In the genomic region with DNA sequence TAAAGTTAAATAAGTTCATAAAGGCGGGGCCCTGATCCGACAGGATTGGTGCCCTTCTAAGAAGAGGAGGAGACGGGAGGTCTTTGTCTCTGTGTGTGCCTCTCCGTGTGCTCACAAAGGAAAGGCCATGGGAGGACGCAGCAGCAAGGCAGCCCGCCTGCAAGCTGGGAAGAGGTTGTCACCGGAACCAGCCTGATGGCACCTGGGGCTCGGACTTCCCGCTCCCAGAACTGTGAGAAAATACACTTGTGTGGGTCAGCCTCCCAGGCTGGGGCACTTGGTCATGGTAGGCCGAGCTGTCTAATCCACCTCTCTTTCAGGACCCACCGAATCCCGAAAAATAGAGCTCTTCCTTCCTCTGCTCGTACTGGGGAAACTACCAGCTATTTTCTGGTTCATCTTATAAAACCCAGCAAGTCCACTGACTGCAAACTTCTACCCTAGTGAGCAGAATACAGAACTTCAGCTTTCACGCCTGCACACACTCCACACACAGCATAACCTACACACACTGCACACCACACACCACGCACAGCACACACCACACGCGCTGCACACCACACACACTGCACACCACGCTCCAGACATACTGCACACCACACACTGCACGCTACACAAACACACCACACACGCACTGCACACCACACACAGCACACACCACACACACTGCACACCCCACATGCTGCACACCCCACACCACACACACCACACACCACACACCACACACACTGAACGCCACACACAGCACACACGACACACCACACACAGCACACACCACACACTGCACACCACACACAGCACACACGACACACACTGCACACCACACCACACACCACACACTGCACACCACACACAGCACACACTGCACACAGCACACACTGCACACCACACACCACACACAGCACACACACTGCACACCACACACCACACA, we compare ENCODE assay signal across 16 cellular contexts. TPM values are rescaled to one million over a fixed set of nuclear protein-coding genes. Genes with fewer than 3 reads are reported as not detected.
DNase-seq lines count a peak whose midpoint lies in the region; ATAC-seq, FAIRE-seq and TF ChIP-seq lines count a peak whose summit lies in the region.
"Had no signal": no experiment of that assay in that cellular context is flagged by ENCODE, and none has a peak within 500 bp of the region (broad histone marks: within the 10 kb centered on the region; RNA-seq: fewer than 3 reads in every experiment).

No MANE protein-coding gene starts in this region.

- TF ChIP-seq CTCF in H9 (conservative IDR thresholded peaks at IDR 0.05) (no peak), IMR-90 (conservative IDR thresholded peaks at IDR 0.05; ENCODE audit: low read depth, low read length) (no peak), H1 (IDR thresholded peaks at IDR 0.05; ENCODE audit: control extremely low read depth in 1 of 3, insufficient read depth in 1 of 3, low read depth in 1 of 3, low read length in 3 of 3) (no peak)

- H3K27ac ChIP-seq in H9 (ENCODE audit: insufficient read length, low read depth, low read length) (no peak overlapping the region), IMR-90 (ENCODE audit: insufficient read depth, low read length) (no peak overlapping the region), H1 (ENCODE audit: low read depth, low read length) (0 out of 2 replicates have a peak overlapping the region, but pooled peaks have one; percentile 34), trophoblast cell (ENCODE audit: low read depth, low read length) (no peak overlapping the region)
- H3K27ac ChIP-seq: BLaER1, HL-60 had no signal

- no peak overlapping the region for H3K14ac ChIP-seq in H9 (ENCODE audit: insufficient read depth, low read length)
- H3K14ac ChIP-seq in IMR-90 (replicated peaks; ENCODE audit: low read depth, low read length): no peak overlapping the region
- H3K14ac ChIP-seq in H1 (ENCODE audit: insufficient read length): peak overlapping the region; percentile 43
- no peak overlapping the region for H3K14ac ChIP-seq in trophoblast cell (ENCODE audit: low read length)

- H2BK12ac ChIP-seq in H9 (ENCODE audit: insufficient read length, low read depth, low read length): no peak overlapping the region
- peak overlapping the region; percentile 80; the same call in 1 of the 2 replicates for H2BK12ac ChIP-seq in H1 (ENCODE audit: low read depth, low read length)
- H2BK12ac ChIP-seq in trophoblast cell (ENCODE audit: low read length): no peak overlapping the region

- H3K56ac ChIP-seq in H9 (ENCODE audit: insufficient read length, low read depth, low read length) (peak overlapping the region; percentile 6), IMR-90 (ENCODE audit: extremely low read depth, insufficient read depth, low read length) (no peak overlapping the region), H1 (replicated peaks; ENCODE audit: insufficient read length, low read depth, low read length) (peak overlapping the region; percentile 98)

- H3K23ac ChIP-seq in H9 (ENCODE audit: insufficient read length, low read depth, low read length) (no peak overlapping the region), IMR-90 (ENCODE audit: low read depth, low read length) (no peak overlapping the region), H1 (ENCODE audit: insufficient read length) (peak overlapping the region; percentile 99), trophoblast cell (ENCODE audit: low read length) (peak overlapping the region; percentile 64)

- TF ChIP-seq RAD21 in IMR-90 (IDR thresholded peaks at IDR 0.05; ENCODE audit: low read length): no peak
- TF ChIP-seq RAD21 in H1 (IDR thresholded peaks at IDR 0.05 in 1 of 2, conservative IDR thresholded peaks at IDR 0.05 in 1 of 2; ENCODE audit: low read depth in 2 of 2, low read length in 2 of 2): no peak

- dilution Hi-C loops in IMR-90 (cut with HindIII; ENCODE audit: low sequenced_read_pairs, unreplicated experiment): no loop called here

- H3K4me3 ChIP-seq in IMR-90 (ENCODE audit: insufficient read depth, low read depth, low read length) (no peak overlapping the region), H1 (ENCODE audit: extremely low read depth in 1 of 4, insufficient read depth in 2 of 4, low read depth in 3 of 4, low read length in 4 of 4) (no peak overlapping the region), trophoblast cell (ENCODE audit: low read depth, low read length) (peak overlapping the region; percentile 47)
- H3K4me3 ChIP-seq: BLaER1, MG63 had no signal

- ATAC-seq in IMR-90 (ENCODE audit: low read depth) (no peak), HG03432 (IDR thresholded peaks at IDR 0.05; ENCODE audit: unreplicated experiment) (no peak), GM19395 (IDR thresholded peaks at IDR 0.05; ENCODE audit: unreplicated experiment) (no peak)
- ATAC-seq: PC-3, SK-N-SH treated with all-trans-retinoic acid at 6 μM for 48 hours had no signal

- H3K9me3 ChIP-seq in H9 (ENCODE audit: control insufficient read depth, low read depth, low read length) (peaks cover 11% of the 10 kb centered on the region), IMR-90 (ENCODE audit: control insufficient read depth, insufficient read depth, low read length) (peaks cover 3% of the 10 kb centered on the region; the same call in 1 of the 2 replicates), H1 (ENCODE audit: insufficient read depth in 2 of 2, low read depth in 1 of 2, low read length in 1 of 2) (peaks cover 12 to 17% of the 10 kb centered on the region in 2 experiments; a peak in 3 of 4 replicates), trophoblast cell (ENCODE audit: insufficient read depth, low read depth, low read length) (peaks cover 22% of the 10 kb centered on the region)

- no peak for FAIRE-seq in H1 (lab: Jason Lieb, UNC)

- no peak overlapping the region for H3T11ph ChIP-seq in H9 (ENCODE audit: low read length)

- no peaks in the 10 kb centered on the region for H3K4me1 ChIP-seq in H9 (ENCODE audit: insufficient read depth, low read length)
- no peaks in the 10 kb centered on the region for H3K4me1 ChIP-seq in IMR-90 (ENCODE audit: control insufficient read depth, insufficient read depth, low read length)
- peaks cover 0 to 4% (median 0%) of the 10 kb centered on the region in 4 experiments; a peak in 3 of 7 replicates for H3K4me1 ChIP-seq in H1 (replicated peaks in 1 of 4; ENCODE audit: control insufficient read depth in 3 of 4, insufficient read depth in 4 of 4, low read length in 3 of 4)
- H3K4me1 ChIP-seq in trophoblast cell (ENCODE audit: control insufficient read depth in 1 of 2, insufficient read depth in 2 of 2, low read length in 2 of 2): no peaks in the 10 kb centered on the region

- peak; percentile 23 for DNase-seq in H9
- no peak for DNase-seq in IMR-90
- no peak for DNase-seq in H1 (ENCODE audit: low read depth in 1 of 2, low spot score in 2 of 2)
- no peak for DNase-seq in trophoblast cell
- no peak for DNase-seq in anterior cingulate cortex (lab: John Stamatoyannopoulos, UW)
- DNase-seq: MG63, NCI-H1105, NCI-H1694 treated with DMSO at 0.1 percent for 48 hours, PC-3, SHP77 had no signal

- no peak overlapping the region for H3K4me3 Mint-ChIP-seq in H9
- H3K4me3 Mint-ChIP-seq: CD8-positive, alpha-beta memory T cell had no signal

- no peak overlapping the region for H2BK15ac ChIP-seq in H9 (ENCODE audit: low read depth, low read length)
- no peak overlapping the region for H2BK15ac ChIP-seq in IMR-90 (ENCODE audit: low read depth, low read length)
- no peak overlapping the region for H2BK15ac ChIP-seq in H1 (ENCODE audit: low read length)

- no peak overlapping the region for H4K12ac ChIP-seq in trophoblast cell (ENCODE audit: low read depth, low read length)

- no TSS peak for BruUV-seq in IMR-90 (replicated peaks; lab: Mats Ljungman, UMichigan)

- H3K79me2 ChIP-seq in H9 (ENCODE audit: insufficient read depth, low read length): no peaks in the 10 kb centered on the region
- no peaks in the 10 kb centered on the region for H3K79me2 ChIP-seq in H1 (ENCODE audit: control insufficient read depth in 1 of 2, insufficient read depth in 2 of 2, low read length in 2 of 2)
- no peaks in the 10 kb centered on the region for H3K79me2 ChIP-seq in trophoblast cell (ENCODE audit: control insufficient read depth, insufficient read depth, low read length, poor library complexity)

- no peak overlapping the region for H3K27ac Mint-ChIP-seq in H9
- H3K27ac Mint-ChIP-seq: CD8-positive, alpha-beta memory T cell had no signal

- H2BK5ac ChIP-seq in H9 (ENCODE audit: insufficient read length, low read length): no peak overlapping the region
- peak overlapping the region; percentile 73 for H2BK5ac ChIP-seq in IMR-90 (ENCODE audit: low read depth, low read length, poor library complexity, severe bottlenecking)
- H2BK5ac ChIP-seq in H1 (ENCODE audit: low read depth, low read length): no peak overlapping the region
- no peak overlapping the region for H2BK5ac ChIP-seq in trophoblast cell (ENCODE audit: low read depth, low read length, poor library complexity)

- H2AK5ac ChIP-seq in H9 (ENCODE audit: insufficient read length, low read length) (no peak overlapping the region), IMR-90 (ENCODE audit: low read depth, low read length) (no peak overlapping the region; the same call in 1 of the 2 replicates), H1 (ENCODE audit: low read depth, low read length) (peak overlapping the region; percentile 67; the same call in 1 of the 2 replicates), trophoblast cell (ENCODE audit: low read length) (no peak overlapping the region)

- no peak overlapping the region for H2BK120ac ChIP-seq in H9 (ENCODE audit: low read depth, low read length, poor library complexity, severe bottlenecking)
- H2BK120ac ChIP-seq in IMR-90 (ENCODE audit: low read depth, low read length): no peak overlapping the region
- H2BK120ac ChIP-seq in H1 (replicated peaks; ENCODE audit: low read depth, low read length): no peak overlapping the region
- H2BK120ac ChIP-seq in trophoblast cell (ENCODE audit: insufficient read depth, low read length, poor library complexity): no peak overlapping the region

- POLR2A ChIA-PET in IMR-90 (lab: Charles Lee; ENCODE audit: unreplicated experiment) (no interaction called here), H1 (lab: Charles Lee; ENCODE audit: partially characterized antibody) (no interaction called here)

- in situ Hi-C loops in IMR-90 (cut with MboI; ENCODE audit: low sequenced_read_pairs): no loop called here

- H3K27me3 ChIP-seq in H9 (ENCODE audit: insufficient read depth, low read length): no peaks in the 10 kb centered on the region
- no peaks in the 10 kb centered on the region for H3K27me3 ChIP-seq in IMR-90 (ENCODE audit: control insufficient read depth, insufficient read depth, low read length)
- no peaks in the 10 kb centered on the region; a peak in 1 of 7 replicates for H3K27me3 ChIP-seq in H1 (replicated peaks in 1 of 4; ENCODE audit: control insufficient read depth in 3 of 4, extremely low read depth in 1 of 4, insufficient read depth in 3 of 4, low read length in 3 of 4)
- no peaks in the 10 kb centered on the region for H3K27me3 ChIP-seq in trophoblast cell (ENCODE audit: insufficient read depth, low read length)
- H3K27me3 ChIP-seq: BLaER1, MG63 had no signal

- TF ChIP-seq EP300 in H1 (IDR thresholded peaks at IDR 0.05; ENCODE audit: borderline replicate concordance in 1 of 2, low read depth in 2 of 2, low read length in 2 of 2): no peak

- peaks cover 2 to 7% of the 10 kb centered on the region in 2 experiments; a peak in 3 of 4 replicates for H3K4me1 Mint-ChIP-seq in H9
- H3K4me1 Mint-ChIP-seq: CD8-positive, alpha-beta memory T cell had no signal

- H3K9ac ChIP-seq in H9 (ENCODE audit: extremely low read depth, insufficient read length, low read length): no peak overlapping the region
- H3K9ac ChIP-seq in IMR-90 (ENCODE audit: low read depth, low read length): no peak overlapping the region
- peak overlapping the region in 2 of 4 experiments; percentile 25 to 29; a peak in 1 of 7 replicates for H3K9ac ChIP-seq in H1 (replicated peaks in 1 of 4; ENCODE audit: extremely low read depth in 1 of 4, low read depth in 3 of 4, low read length in 3 of 4)
- H3K9ac ChIP-seq in trophoblast cell (ENCODE audit: low read length): no peak overlapping the region
- H3K9ac ChIP-seq: BLaER1 had no signal

- peaks cover 0 to 4% (median 4%) of the 10 kb centered on the region in 3 experiments; a peak in 2 of 7 replicates for H3K36me3 Mint-ChIP-seq in H9 (ENCODE audit: insufficient read depth in 1 of 3, low read depth in 3 of 3)

- H4K20me1 ChIP-seq in H9 (ENCODE audit: control insufficient read depth, insufficient read depth, insufficient read length) (no peaks in the 10 kb centered on the region), IMR-90 (ENCODE audit: insufficient read depth, low read length) (no peaks in the 10 kb centered on the region), H1 (replicated peaks in 1 of 2; ENCODE audit: control insufficient read depth in 1 of 2, insufficient read depth in 2 of 2, low read length in 2 of 2) (peaks cover 0 to 22% of the 10 kb centered on the region in 2 experiments)
- H4K20me1 ChIP-seq: BLaER1 had no signal

- H3K4ac ChIP-seq in H9 (ENCODE audit: low read depth, low read length) (no peak overlapping the region), IMR-90 (ENCODE audit: low read depth, low read length) (no peak overlapping the region), H1 (replicated peaks; ENCODE audit: insufficient read length, low read depth, low read length) (peak overlapping the region; percentile 53), trophoblast cell (ENCODE audit: low read depth, low read length) (no peak overlapping the region)

- no peak overlapping the region for H2AFZ ChIP-seq in H9 (ENCODE audit: low read length)
- no peak overlapping the region for H2AFZ ChIP-seq in IMR-90 (replicated peaks; ENCODE audit: low read length, poor library complexity)
- H2AFZ ChIP-seq in H1 (ENCODE audit: low read length): peak overlapping the region; percentile 78
- no peak overlapping the region for H2AFZ ChIP-seq in trophoblast cell (ENCODE audit: insufficient read depth, low read length, poor library complexity)

- peak overlapping the region; percentile 29 for H4K8ac ChIP-seq in H9 (replicated peaks; ENCODE audit: insufficient read length, low read depth, low read length)
- H4K8ac ChIP-seq in IMR-90 (ENCODE audit: low read depth in 2 of 2, low read length in 2 of 2): no peak overlapping the region
- H4K8ac ChIP-seq in H1 (ENCODE audit: extremely low read depth, insufficient read depth, low read length): no peak overlapping the region; the same call in 1 of the 2 replicates
- no peak overlapping the region for H4K8ac ChIP-seq in trophoblast cell (ENCODE audit: low read depth, low read length)

- CTCF ChIA-PET in IMR-90 (lab: Yijun Ruan, JAX) (no interaction called here), H1 (lab: Charles Lee; ENCODE audit: partially characterized antibody) (no interaction called here)

- no peak overlapping the region for H4K91ac ChIP-seq in H9 (ENCODE audit: insufficient read length, low read depth, low read length)
- H4K91ac ChIP-seq in IMR-90 (ENCODE audit: insufficient read depth, low read depth, low read length): no peak overlapping the region
- H4K91ac ChIP-seq in H1 (replicated peaks; ENCODE audit: insufficient read length, low read length): peak overlapping the region; percentile 65
- no peak overlapping the region for H4K91ac ChIP-seq in trophoblast cell (ENCODE audit: low read depth, low read length)

- TF ChIP-seq POLR2A in IMR-90 (IDR thresholded peaks at IDR 0.05; ENCODE audit: low read depth, low read length) (no peak), H1 (IDR thresholded peaks at IDR 0.05; ENCODE audit: control extremely low read depth in 1 of 2, low read depth in 2 of 2, low read length in 2 of 2) (no peak)

- no CpG with 5 or more reads among the region's 23 CpGs for WGBS in H9 (ENCODE audit: extremely low coverage, insufficient read length, low lambda C conversion rate)
- 96% methylated on average over 18 of the region's 23 CpGs; no CpG with 5 or more reads in 1 of the 2 experiments for WGBS in IMR-90 (ENCODE audit: extremely low coverage in 2 of 2, insufficient read length in 1 of 2), 2 experiments
- 86% methylated on average over 20 of the region's 23 CpGs; no CpG with 5 or more reads in 1 of the 2 experiments for WGBS in H1 (ENCODE audit: extremely low coverage in 1 of 2, insufficient coverage in 1 of 2, insufficient read length in 1 of 2, insufficient replicate concordance in 2 of 2, low coverage in 1 of 2, low lambda C conversion rate in 2 of 2, missing lambda C conversion rate in 1 of 2), 2 experiments
- WGBS in trophoblast cell (ENCODE audit: extremely low coverage, insufficient coverage, insufficient read length): no CpG with 5 or more reads among the region's 23 CpGs

- no peaks in the 10 kb centered on the region for H3K23me2 ChIP-seq in H9 (ENCODE audit: insufficient read length, low read depth, low read length, poor library complexity, severe bottlenecking)
- peaks cover 22% of the 10 kb centered on the region for H3K23me2 ChIP-seq in H1 (ENCODE audit: low read depth, low read length)

- H4K5ac ChIP-seq in H9 (ENCODE audit: insufficient read length, low read depth, low read length) (peak overlapping the region; percentile 33), IMR-90 (ENCODE audit: low read depth, low read length) (no peak overlapping the region), H1 (ENCODE audit: insufficient read length, low read depth, low read length) (no peak overlapping the region)

- peaks cover 23% of the 10 kb centered on the region for H3K9me1 ChIP-seq in IMR-90 (ENCODE audit: insufficient read depth, low read length)

- intact Hi-C loops in IMR-90 (cut with micrococcal nuclease): no loop called here

- 0 out of 2 replicates have a peak, but pooled peaks cover 2% of the 10 kb centered on the region for H3K27me3 Mint-ChIP-seq in H9 (ENCODE audit: low read depth)

- H3K9me3 Mint-ChIP-seq in H9: peaks cover 4 to 8% of the 10 kb centered on the region in 2 experiments; a peak in 3 of 5 replicates

- H2BK20ac ChIP-seq in H9 (ENCODE audit: low read depth, low read length, poor library complexity, severe bottlenecking): no peak overlapping the region
- no peak overlapping the region for H2BK20ac ChIP-seq in IMR-90 (ENCODE audit: low read depth, low read length)
- no peak overlapping the region for H2BK20ac ChIP-seq in H1 (ENCODE audit: low read length)

- H3K18ac ChIP-seq in H9 (ENCODE audit: insufficient read length, low read depth, low read length): no peak overlapping the region
- H3K18ac ChIP-seq in IMR-90 (ENCODE audit: low read depth, low read length): no peak overlapping the region
- H3K18ac ChIP-seq in H1 (ENCODE audit: extremely low read depth, low read length): no peak overlapping the region
- H3K18ac ChIP-seq in trophoblast cell (ENCODE audit: low read length): no peak overlapping the region

- no peak overlapping the region for H2AK9ac ChIP-seq in IMR-90 (replicated peaks; ENCODE audit: low read depth, low read length, poor library complexity)

- no peaks in the 10 kb centered on the region for H3K79me1 ChIP-seq in H9 (ENCODE audit: insufficient read depth, low read depth, low read length, poor library complexity, severe bottlenecking)
- peaks cover 0 to 6% of the 10 kb centered on the region in 2 experiments; a peak in 1 of 4 replicates for H3K79me1 ChIP-seq in IMR-90 (ENCODE audit: low read depth in 1 of 2, low read length in 2 of 2)
- H3K79me1 ChIP-seq in H1 (ENCODE audit: low read depth, low read length): 0 out of 2 replicates have a peak, but pooled peaks cover 3% of the 10 kb centered on the region
- H3K79me1 ChIP-seq in trophoblast cell (ENCODE audit: low read length): no peaks in the 10 kb centered on the region

- H3K4me2 ChIP-seq in H9 (ENCODE audit: insufficient read depth, insufficient read length, low read length): no peak overlapping the region
- no peak overlapping the region for H3K4me2 ChIP-seq in IMR-90 (ENCODE audit: low read depth, low read length)
- no peak overlapping the region; a peak in 1 of 4 replicates for H3K4me2 ChIP-seq in H1 (ENCODE audit: insufficient read depth in 1 of 2, low read depth in 2 of 2, low read length in 2 of 2)
- H3K4me2 ChIP-seq in trophoblast cell (ENCODE audit: low read length): no peak overlapping the region
- H3K4me2 ChIP-seq: BLaER1 had no signal

- H3K36me3 ChIP-seq in IMR-90 (ENCODE audit: control insufficient read depth, insufficient read depth, low read length) (no peaks in the 10 kb centered on the region), H1 (ENCODE audit: control insufficient read depth in 2 of 4, insufficient read depth in 4 of 4, low read length in 3 of 4) (peaks cover 0 to 6% (median 0%) of the 10 kb centered on the region in 4 experiments; a peak in 1 of 8 replicates), trophoblast cell (ENCODE audit: control insufficient read depth in 1 of 2, insufficient read depth in 2 of 2, low read length in 2 of 2) (peaks cover 0 to 2% of the 10 kb centered on the region in 2 experiments)
- H3K36me3 ChIP-seq: BLaER1, MG63 had no signal

RNA-seq across cellular contexts. Expression of a gene that starts 58.1 kb away (rescaled TPM):
- total RNA-seq in H9 (2021) (46.0 and 49.4 TPM in 2 replicates), IMR-90 (2012; rRNA removed) (21.4 and 23.5 TPM in 2 replicates)
- polyA plus RNA-seq in IMR-90 (2012; rRNA removed) (37.3 and 39.6 TPM in 2 replicates), H1 (2011; rRNA removed) (24.1 and 34.4 TPM in 2 replicates)
- polyA plus RNA-seq in IMR-90 (2012; cell fraction: cytosol; rRNA removed): 29.3 and 37.4 TPM in 2 replicates
- polyA plus RNA-seq in IMR-90 (2012; cell fraction: nucleus; rRNA removed; ENCODE audit: low replicate concordance): 61.9 and 87.8 TPM in 2 replicates
- 32.7 and 36.0 TPM in 2 replicates for total RNA-seq in H1 (2021; fragmentation: NEBNext Ultra II Directional; extraction: Animal tissue kit (Norgen Biotek cat#: 25700))
- 30.8 TPM for polyA plus RNA-seq in H1 (2011; cell fraction: cytosol; rRNA removed)
- 37.4 TPM for polyA plus RNA-seq in H1 (2011; cell fraction: nucleus; rRNA removed)
- polyA plus RNA-seq in H1 (2012, experiment 1 of 2): 24.1 to 36.1 TPM (median 28.9 TPM) in 4 replicates
- polyA plus RNA-seq in H1 (2012, experiment 2 of 2): 15.8 TPM
- polyA plus RNA-seq in H1 (2013, experiment 1 of 2): 17.5 TPM
- polyA plus RNA-seq in H1 (2013, experiment 2 of 2): 18.9 TPM
- 15.8 and 21.2 TPM in 2 replicates for polyA minus RNA-seq in H1 (2011; rRNA and poly(A)+ RNA removed)
- polyA minus RNA-seq in H1 (2011; cell fraction: cytosol; rRNA and poly(A)+ RNA removed): 21.2 TPM
- 23.1 TPM for polyA minus RNA-seq in H1 (2011; cell fraction: nucleus; rRNA and poly(A)+ RNA removed)
- 23.1 and 24.0 TPM in 2 replicates for polyA plus RNA-seq in trophoblast cell (2013)

Comparison
In these comparisons a context has a peak if more than half of its experiments do, and no peak if none do; other contexts are left out.
1. H3K23ac ChIP-seq: peak in H1 (single experiment) and trophoblast cell (single experiment); none in H9 (single experiment) and IMR-90 (single experiment).